ENCODE assay signal across 1 cellular context in the genomic region with DNA sequence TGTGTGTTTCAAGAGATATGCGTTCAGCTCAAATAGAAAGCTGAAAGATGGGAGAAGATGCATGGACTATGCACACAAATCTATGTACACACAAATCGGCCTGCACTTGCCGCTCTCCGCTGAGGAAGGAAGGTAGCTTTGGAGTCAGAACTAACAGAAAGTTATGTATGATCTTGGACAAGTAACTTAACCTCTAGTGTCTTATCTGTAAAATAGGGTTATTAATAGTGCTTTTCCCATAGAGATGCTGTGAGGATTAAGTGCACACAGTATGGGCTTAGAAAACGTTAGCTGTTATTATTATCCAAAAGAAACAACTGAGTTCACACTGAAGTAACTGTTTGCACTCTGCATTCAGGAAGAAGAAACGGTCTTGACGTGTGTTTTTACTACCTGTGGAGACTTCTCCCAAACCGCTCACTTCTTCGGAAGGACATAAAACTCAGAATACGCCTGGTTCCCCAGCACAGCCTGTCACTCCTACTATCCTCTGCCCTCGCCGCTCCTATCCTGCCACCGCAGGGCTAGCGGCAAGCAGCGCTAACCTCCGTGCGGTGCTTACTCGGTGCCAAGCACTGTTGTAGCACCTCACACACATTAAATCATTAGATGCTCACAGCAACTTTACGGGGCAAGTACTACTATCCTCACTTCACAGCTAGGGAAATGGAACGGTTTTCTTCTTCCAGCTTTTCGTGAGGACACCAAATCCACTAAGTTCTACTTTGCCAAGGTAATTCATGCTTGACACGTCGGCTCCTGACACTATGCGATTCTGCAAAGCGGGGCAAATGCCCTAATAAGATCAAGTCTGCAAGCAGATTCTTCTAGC.
TF ChIP-seq lines count a peak whose summit lies in the region.

No MANE protein-coding gene starts in this region.

TF ChIP-seq in IMR-90, 13 proteins besides CTCF, POLR2A, EP300 and RAD21:
- TF ChIP-seq RFX5 (IDR thresholded peaks at IDR 0.05; ENCODE audit: low read depth, low read length) (no peak), BHLHE40 (IDR thresholded peaks at IDR 0.05; ENCODE audit: low read depth, low read length) (no peak), CHD1 (IDR thresholded peaks at IDR 0.05; ENCODE audit: low read depth, low read length) (no peak), CEBPB (IDR thresholded peaks at IDR 0.05; ENCODE audit: low read depth, low read length) (no peak), FOS (IDR thresholded peaks at IDR 0.05; ENCODE audit: low read depth, low read length) (no peak), RCOR1 (IDR thresholded peaks at IDR 0.05; ENCODE audit: insufficient replicate concordance, low read length) (no peak), MAFK (IDR thresholded peaks at IDR 0.05; ENCODE audit: low read depth, low read length) (no peak)
- TF ChIP-seq, protein P1, sequence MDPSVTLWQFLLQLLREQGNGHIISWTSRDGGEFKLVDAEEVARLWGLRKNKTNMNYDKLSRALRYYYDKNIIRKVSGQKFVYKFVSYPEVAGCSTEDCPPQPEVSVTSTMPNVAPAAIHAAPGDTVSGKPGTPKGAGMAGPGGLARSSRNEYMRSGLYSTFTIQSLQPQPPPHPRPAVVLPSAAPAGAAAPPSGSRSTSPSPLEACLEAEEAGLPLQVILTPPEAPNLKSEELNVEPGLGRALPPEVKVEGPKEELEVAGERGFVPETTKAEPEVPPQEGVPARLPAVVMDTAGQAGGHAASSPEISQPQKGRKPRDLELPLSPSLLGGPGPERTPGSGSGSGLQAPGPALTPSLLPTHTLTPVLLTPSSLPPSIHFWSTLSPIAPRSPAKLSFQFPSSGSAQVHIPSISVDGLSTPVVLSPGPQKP (IDR thresholded peaks at IDR 0.05; ENCODE audit: borderline replicate concordance, low read depth, low read length), result no peak
TF ChIP-seq in IMR-90: peak in this region for 0.
